In the genomic region with DNA sequence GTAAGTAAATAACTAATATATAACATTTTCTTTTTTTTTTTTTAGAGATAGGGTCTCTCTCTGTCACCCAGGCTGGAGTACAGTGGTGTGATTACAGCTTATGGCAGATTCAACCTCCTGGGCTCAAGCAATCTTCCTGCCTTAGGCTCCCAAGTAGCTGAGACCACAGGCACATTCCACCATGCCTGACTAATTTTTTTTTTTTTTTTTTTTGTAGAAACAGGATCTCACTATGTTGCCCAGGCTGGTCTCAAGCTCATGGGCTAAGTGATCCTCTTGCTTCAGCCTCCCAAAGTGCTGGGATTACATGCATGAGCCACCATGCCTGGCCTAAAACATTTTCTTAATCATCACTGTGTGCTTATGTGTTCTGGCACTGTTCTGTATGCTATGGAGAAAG, we compare ENCODE assay signal across 2 cellular contexts.
TF ChIP-seq lines count a peak whose summit lies in the region.

No MANE protein-coding gene starts in this region.

TF ChIP-seq in SK-N-SH, 30 proteins besides CTCF, POLR2A, EP300 and RAD21 (continued from another document):
- TF ChIP-seq FOXM1 (IDR thresholded peaks at IDR 0.05; ENCODE audit: low read depth): no peak
- TF ChIP-seq MEF2A (IDR thresholded peaks at IDR 0.05; ENCODE audit: borderline replicate concordance, low read depth): no peak
- no peak for TF ChIP-seq TCF12 (IDR thresholded peaks at IDR 0.05)
- TF ChIP-seq FOSL2 (IDR thresholded peaks at IDR 0.05; ENCODE audit: borderline replicate concordance, low read depth): no peak
- no peak for TF ChIP-seq NRF1 (IDR thresholded peaks at IDR 0.05; ENCODE audit: low read depth, low read length)
- no peak for TF ChIP-seq ELF1 (IDR thresholded peaks at IDR 0.05)
- TF ChIP-seq EZH2phosphoT487 (IDR thresholded peaks at IDR 0.05; ENCODE audit: borderline replicate concordance, low read depth): no peak
- TF ChIP-seq RXRA (IDR thresholded peaks at IDR 0.05; ENCODE audit: borderline replicate concordance, low read depth): no peak

TF ChIP-seq in SK-N-SH treated with all-trans-retinoic acid at 6 μM for 48 hours, 23 proteins besides CTCF, POLR2A, EP300 and RAD21 (continued from another document):
- TF ChIP-seq, protein P1, sequence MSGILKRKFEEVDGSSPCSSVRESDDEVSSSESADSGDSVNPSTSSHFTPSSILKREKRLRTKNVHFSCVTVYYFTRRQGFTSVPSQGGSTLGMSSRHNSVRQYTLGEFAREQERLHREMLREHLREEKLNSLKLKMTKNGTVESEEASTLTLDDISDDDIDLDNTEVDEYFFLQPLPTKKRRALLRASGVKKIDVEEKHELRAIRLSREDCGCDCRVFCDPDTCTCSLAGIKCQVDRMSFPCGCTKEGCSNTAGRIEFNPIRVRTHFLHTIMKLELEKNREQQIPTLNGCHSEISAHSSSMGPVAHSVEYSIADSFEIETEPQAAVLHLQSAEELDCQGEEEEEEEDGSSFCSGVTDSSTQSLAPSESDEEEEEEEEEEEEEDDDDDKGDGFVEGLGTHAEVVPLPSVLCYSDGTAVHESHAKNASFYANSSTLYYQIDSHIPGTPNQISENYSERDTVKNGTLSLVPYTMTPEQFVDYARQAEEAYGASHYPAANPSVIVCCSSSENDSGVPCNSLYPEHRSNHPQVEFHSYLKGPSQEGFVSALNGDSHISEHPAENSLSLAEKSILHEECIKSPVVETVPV (CRISPR knock-in tag; IDR thresholded peaks at IDR 0.05): no peak
